Comparison of ENCODE assay signal across 33 cellular contexts in genomic region chr10:102723989-102724388, GRCh38.
"Had no signal": no experiment of that assay in that cellular context is flagged by ENCODE, and none has a peak within 500 bp of the region (broad histone marks: within the 10 kb centered on the region; RNA-seq: fewer than 3 reads in every experiment).

No MANE protein-coding gene starts in this region.

- H3K4me1 ChIP-seq: body of pancreas had no signal

- H3K9me3 Mint-ChIP-seq: activated CD4-positive, alpha-beta memory T cell treated with anti-CD3 and anti-CD28 coated beads for 36 hours; activated CD4-positive, alpha-beta T cell treated with anti-CD3 and anti-CD28 coated beads, Interleukin-2, amount 10 ng/mL, durations not matched to agents 24 days and 14 days; activated naive CD4-positive, alpha-beta T cell treated with anti-CD3 and anti-CD28 coated beads for 36 hours; activated naive CD4-positive, alpha-beta T cell treated with anti-CD3 and anti-CD28 coated beads, Interleukin-2, amount 50 U/mL, for 24 hours; activated naive CD8-positive, alpha-beta T cell treated with anti-CD3 and anti-CD28 coated beads, Interleukin-2, amount 50 U/mL, for 24 hours; effector memory CD8-positive, alpha-beta T cell had no signal

- FAIRE-seq: colon, endothelial cell of umbilical vein had no signal

- H3K27ac ChIP-seq: adrenal gland, body of pancreas, epithelial cell of prostate, esophagus squamous epithelium had no signal

- H3K4me3 ChIP-seq: adrenal gland, body of pancreas, esophagus squamous epithelium had no signal

- H3K27ac Mint-ChIP-seq: activated CD4-positive, alpha-beta memory T cell treated with anti-CD3 and anti-CD28 coated beads for 36 hours; activated CD4-positive, alpha-beta T cell treated with anti-CD3 and anti-CD28 coated beads for 36 hours; activated CD4-positive, alpha-beta T cell treated with anti-CD3 and anti-CD28 coated beads, Interleukin-2, amount 10 ng/mL, durations not matched to agents 24 days and 14 days; activated CD8-positive, alpha-beta memory T cell treated with anti-CD3 and anti-CD28 coated beads, Interleukin-2, amount 10 ng/mL, durations not matched to agents 7 days and 5 days; activated CD8-positive, alpha-beta T cell treated with anti-CD3 and anti-CD28 coated beads, Interleukin-2, amount 10 ng/mL, durations not matched to agents 7 days and 5 days; activated naive CD4-positive, alpha-beta T cell treated with anti-CD3 and anti-CD28 coated beads for 36 hours; activated naive CD4-positive, alpha-beta T cell treated with anti-CD3 and anti-CD28 coated beads, Interleukin-2, amount 50 U/mL, for 24 hours; activated naive CD8-positive, alpha-beta T cell treated with anti-CD3 and anti-CD28 coated beads for 36 hours; activated naive CD8-positive, alpha-beta T cell treated with anti-CD3 and anti-CD28 coated beads, Interleukin-2, amount 50 U/mL, for 24 hours; activated T-helper 1 cell treated with anti-CD3 and anti-CD28 coated beads, Interleukin-12 subunit alpha, Interleukin-12 subunit beta, Interleukin-2, Interleukin-4 antibody, amounts not matched to agents 30 ng/mL and 10 ng/mL and 1 ng/mL, durations not matched to agents 14 hours and 24 hours and 36 hours; activated T-helper 2 cell treated with anti-CD3 and anti-CD28 coated beads, Interferon-gamma antibody, Interleukin-2, Interleukin-4, amounts not matched to agents 10 μg/mL and 5 μg/mL and 100 μg/mL, durations not matched to agents 14 hours and 24 hours and 36 hours; effector memory CD8-positive, alpha-beta T cell had no signal

- H3K9me3 ChIP-seq: adrenal gland, body of pancreas, esophagus squamous epithelium had no signal

- H3K4me3 Mint-ChIP-seq: activated CD4-positive, alpha-beta memory T cell treated with anti-CD3 and anti-CD28 coated beads for 36 hours; activated CD4-positive, alpha-beta T cell treated with anti-CD3 and anti-CD28 coated beads for 36 hours; activated CD4-positive, alpha-beta T cell treated with anti-CD3 and anti-CD28 coated beads, Interleukin-2, amount 10 ng/mL, durations not matched to agents 24 days and 14 days; activated CD8-positive, alpha-beta memory T cell treated with anti-CD3 and anti-CD28 coated beads, Interleukin-2, amount 10 ng/mL, durations not matched to agents 7 days and 5 days; activated CD8-positive, alpha-beta T cell treated with anti-CD3 and anti-CD28 coated beads, Interleukin-2, amount 10 ng/mL, durations not matched to agents 7 days and 5 days; activated naive CD4-positive, alpha-beta T cell treated with anti-CD3 and anti-CD28 coated beads for 36 hours; activated naive CD4-positive, alpha-beta T cell treated with anti-CD3 and anti-CD28 coated beads, Interleukin-2, amount 50 U/mL, for 24 hours; activated naive CD8-positive, alpha-beta T cell treated with anti-CD3 and anti-CD28 coated beads for 36 hours; activated naive CD8-positive, alpha-beta T cell treated with anti-CD3 and anti-CD28 coated beads, Interleukin-2, amount 50 U/mL, for 24 hours; activated T-helper 1 cell treated with anti-CD3 and anti-CD28 coated beads, Interleukin-12 subunit alpha, Interleukin-12 subunit beta, Interleukin-2, Interleukin-4 antibody, amounts not matched to agents 30 ng/mL and 10 ng/mL and 1 ng/mL, durations not matched to agents 14 hours and 24 hours and 36 hours; effector memory CD8-positive, alpha-beta T cell had no signal

- H3K27me3 Mint-ChIP-seq: activated CD4-positive, alpha-beta memory T cell treated with anti-CD3 and anti-CD28 coated beads for 36 hours; activated CD4-positive, alpha-beta T cell treated with anti-CD3 and anti-CD28 coated beads for 36 hours; activated CD4-positive, alpha-beta T cell treated with anti-CD3 and anti-CD28 coated beads, Interleukin-2, amount 10 ng/mL, durations not matched to agents 24 days and 14 days; activated CD8-positive, alpha-beta memory T cell treated with anti-CD3 and anti-CD28 coated beads, Interleukin-2, amount 10 ng/mL, durations not matched to agents 7 days and 5 days; activated naive CD4-positive, alpha-beta T cell treated with anti-CD3 and anti-CD28 coated beads, Interleukin-2, amount 50 U/mL, for 24 hours; activated naive CD8-positive, alpha-beta T cell treated with anti-CD3 and anti-CD28 coated beads for 36 hours; activated naive CD8-positive, alpha-beta T cell treated with anti-CD3 and anti-CD28 coated beads, Interleukin-2, amount 50 U/mL, for 24 hours; effector memory CD8-positive, alpha-beta T cell had no signal

- DNase-seq: activated CD4-positive, alpha-beta memory T cell treated with anti-CD3 and anti-CD28 coated beads for 36 hours; activated CD4-positive, alpha-beta T cell treated with anti-CD3 and anti-CD28 coated beads for 36 hours; activated CD4-positive, alpha-beta T cell treated with anti-CD3 and anti-CD28 coated beads, Interleukin-2, amount 10 ng/mL, durations not matched to agents 24 days and 14 days; activated CD4-positive, CD25-positive, alpha-beta regulatory T cell; activated CD4-positive, CD25-positive, alpha-beta regulatory T cell treated with anti-CD3 and anti-CD28 coated beads, Interleukin-2, amount 50 U/mL, for 72 hours; activated CD8-positive, alpha-beta memory T cell treated with anti-CD3 and anti-CD28 coated beads, Interleukin-2, amount 10 ng/mL, durations not matched to agents 7 days and 5 days; activated CD8-positive, alpha-beta memory T cell treated with anti-CD3 and anti-CD28 coated beads, Interleukin-2, amount 50 U/mL, for 4 hours; activated CD8-positive, alpha-beta T cell treated with anti-CD3 and anti-CD28 coated beads, Interleukin-2, amount 10 ng/mL, durations not matched to agents 7 days and 5 days; activated effector memory CD4-positive, alpha-beta T cell treated with anti-CD3 and anti-CD28 coated beads, Interleukin-2, amount 50 U/mL, for 16 hours; activated naive CD4-positive, alpha-beta T cell treated with anti-CD3 and anti-CD28 coated beads for 36 hours; activated naive CD8-positive, alpha-beta T cell treated with anti-CD3 and anti-CD28 coated beads for 36 hours; activated naive CD8-positive, alpha-beta T cell treated with anti-CD3 and anti-CD28 coated beads, Interleukin-2, amount 50 U/mL, for 24 hours; activated T-cell treated with anti-CD3 and anti-CD28 coated beads, Interleukin-2, amount 50 U/mL, for 1 hour; activated T-cell treated with anti-CD3 and anti-CD28 coated beads, Interleukin-2, amount 50 U/mL, for 48 hours; amygdala; aorta; body of pancreas; caudate nucleus; cortex of kidney; dermis blood vessel endothelial cell; effector CD4-positive, alpha-beta T cell; effector memory CD8-positive, alpha-beta T cell; esophagus squamous epithelium; foreskin melanocyte; head of caudate nucleus; T-helper 2 cell had no signal

- ATAC-seq: activated CD4-positive, alpha-beta T cell treated with anti-CD3 and anti-CD28 coated beads for 36 hours; activated CD8-positive, alpha-beta memory T cell treated with anti-CD3 and anti-CD28 coated beads, Interleukin-2, amount 10 ng/mL, durations not matched to agents 7 days and 5 days; activated CD8-positive, alpha-beta T cell treated with anti-CD3 and anti-CD28 coated beads, Interleukin-2, amount 10 ng/mL, durations not matched to agents 7 days and 5 days; activated naive CD8-positive, alpha-beta T cell treated with anti-CD3 and anti-CD28 coated beads, Interleukin-2, amount 50 U/mL, for 24 hours; body of pancreas; effector memory CD8-positive, alpha-beta T cell had no signal
